Comparison of ENCODE assay signal across 13 cellular contexts in the genomic region with DNA sequence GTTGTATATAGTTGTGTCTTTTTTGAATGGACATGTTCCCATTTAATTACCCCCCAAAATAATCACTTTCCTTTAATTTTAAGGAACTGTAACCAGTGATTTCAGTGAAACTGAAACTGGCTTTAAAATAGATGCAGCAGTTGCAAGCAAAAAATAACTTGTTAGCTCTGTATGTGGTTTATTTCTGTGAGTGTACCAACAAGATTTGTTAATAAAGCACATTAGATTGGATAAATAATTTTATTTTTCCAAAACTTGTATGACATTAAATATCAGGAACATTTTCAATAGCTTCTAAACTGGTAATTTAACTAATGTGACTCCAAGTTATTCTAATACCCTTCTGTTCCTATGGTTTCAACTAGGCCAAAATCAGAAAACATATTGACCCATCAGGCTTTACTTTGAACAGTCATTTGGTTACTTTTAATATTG.
A peak's percentile ranks its signal among the peaks of the same experiment; 100 is the strongest.
DNase-seq lines count a peak whose midpoint lies in the region; ATAC-seq and TF ChIP-seq lines count a peak whose summit lies in the region.
"Had no signal": no experiment of that assay in that cellular context is flagged by ENCODE, and none has a peak within 500 bp of the region (broad histone marks: within the 10 kb centered on the region; RNA-seq: fewer than 3 reads in every experiment).

No MANE protein-coding gene starts in this region.

- no peaks in the 10 kb centered on the region for H3K79me2 ChIP-seq in mammary epithelial cell (ENCODE audit: insufficient read depth, low read length)

- no peaks in the 10 kb centered on the region for H3K27me3 Mint-ChIP-seq in activated naive CD4-positive, alpha-beta T cell treated with anti-CD3 and anti-CD28 coated beads for 36 hours (ENCODE audit: low read depth)
- H3K27me3 Mint-ChIP-seq: type B pancreatic cell had no signal

- H3K36me3 ChIP-seq in mammary epithelial cell (ENCODE audit: insufficient read depth, low read length) (no peaks in the 10 kb centered on the region), BE2C (no peaks in the 10 kb centered on the region), esophagus squamous epithelium (no peaks in the 10 kb centered on the region)
- H3K36me3 ChIP-seq: right atrium auricular region, WERI-Rb-1 had no signal

- H3K4me1 Mint-ChIP-seq in activated naive CD4-positive, alpha-beta T cell treated with anti-CD3 and anti-CD28 coated beads for 36 hours (ENCODE audit: low read depth): peaks cover 32% of the 10 kb centered on the region

- peak; percentile 53 for ATAC-seq in GM18517 (IDR thresholded peaks at IDR 0.05; ENCODE audit: unreplicated experiment)
- peak; percentile 48 for ATAC-seq in GM21717 (IDR thresholded peaks at IDR 0.05; ENCODE audit: unreplicated experiment)
- peak; percentile 47 for ATAC-seq in HG03439 (IDR thresholded peaks at IDR 0.05; ENCODE audit: unreplicated experiment)
- ATAC-seq: CD8-positive, alpha-beta T cell had no signal

- DNase-seq in mammary epithelial cell: no peak
- DNase-seq in BE2C: no peak
- DNase-seq in activated naive CD4-positive, alpha-beta T cell treated with anti-CD3 and anti-CD28 coated beads for 36 hours: no peak
- no peak for DNase-seq in esophagus squamous epithelium (lab: John Stamatoyannopoulos, UW)
- DNase-seq in KBM-7: no peak
- DNase-seq: CD8-positive, alpha-beta T cell; WERI-Rb-1 had no signal

- peaks cover 48% of the 10 kb centered on the region for H3K4me1 ChIP-seq in mammary epithelial cell (ENCODE audit: insufficient read depth, low read length)
- H3K4me1 ChIP-seq in BE2C: peaks cover 3% of the 10 kb centered on the region; the same call in 1 of the 2 replicates
- H3K4me1 ChIP-seq in esophagus squamous epithelium: peaks cover 0 to 7% (median 0%) of the 10 kb centered on the region in 3 donors
- H3K4me1 ChIP-seq: right atrium auricular region had no signal

- H3K9me3 ChIP-seq in mammary epithelial cell (replicated peaks; ENCODE audit: insufficient read depth, low read length) (no peaks in the 10 kb centered on the region), BE2C (no peaks in the 10 kb centered on the region), esophagus squamous epithelium (no peaks in the 10 kb centered on the region)
- H3K9me3 ChIP-seq: right atrium auricular region had no signal

- H3K9ac ChIP-seq in mammary epithelial cell (ENCODE audit: insufficient read depth, low read length): no peak overlapping the region

- H3K9me3 Mint-ChIP-seq in activated naive CD4-positive, alpha-beta T cell treated with anti-CD3 and anti-CD28 coated beads for 36 hours: no peaks in the 10 kb centered on the region
- H3K9me3 Mint-ChIP-seq: CD8-positive, alpha-beta T cell; type B pancreatic cell had no signal

- CTCF ChIA-PET in mammary epithelial cell (lab: Charles Lee; ENCODE audit: low non-redundant PET): no interaction called here
- CTCF ChIA-PET in activated naive CD4-positive, alpha-beta T cell treated with anti-CD3 and anti-CD28 coated beads for 36 hours (lab: Charles Lee): interaction anchor here (0.6 kb wide), 1 partner anchor 15 kb away, joined by 3 read pairs; no protein-coding TSS in a partner anchor

- TF ChIP-seq POLR2A in esophagus squamous epithelium (IDR thresholded peaks at IDR 0.05): no peak

- H3K4me3 ChIP-seq in mammary epithelial cell (replicated peaks in 1 of 3; ENCODE audit: insufficient read depth in 1 of 3, low read depth in 2 of 3, low read length in 3 of 3) (no peak overlapping the region), BE2C (ENCODE audit: low read depth, low read length) (no peak overlapping the region), esophagus squamous epithelium (no peak overlapping the region)
- H3K4me3 ChIP-seq: right atrium auricular region had no signal

- BruUV-seq in mammary epithelial cell (replicated peaks; lab: Mats Ljungman, UMichigan): TSS peak; percentile 55

- in situ Hi-C loops in mammary epithelial cell (cut with MboI; ENCODE audit: low sequenced_read_pairs in 2 of 2): no loop called here
- in situ Hi-C loops in KBM-7 (cut with MboI; ENCODE audit: low pct_unique_long_range_greater_than_20kb, low sequenced_read_pairs): no loop called here

- H3K4me2 ChIP-seq in mammary epithelial cell (ENCODE audit: insufficient read depth, low read depth, low read length): peak overlapping the region; percentile 28

- no peaks in the 10 kb centered on the region for H4K20me1 ChIP-seq in mammary epithelial cell (ENCODE audit: insufficient read depth, low read length)

- no peak for TF ChIP-seq CTCF in mammary epithelial cell (conservative IDR thresholded peaks at IDR 0.05 in 1 of 2, IDR thresholded peaks at IDR 0.05 in 1 of 2; ENCODE audit: extremely low read depth in 1 of 2, insufficient read depth in 1 of 2, low read depth in 1 of 2, low read length in 2 of 2)
- TF ChIP-seq CTCF in BE2C (IDR thresholded peaks at IDR 0.05; ENCODE audit: low read depth, low read length): no peak
- no peak for TF ChIP-seq CTCF in esophagus squamous epithelium (IDR thresholded peaks at IDR 0.05)

- H2AFZ ChIP-seq in mammary epithelial cell (ENCODE audit: low read depth, low read length): no peak overlapping the region

- dilution Hi-C loops in mammary epithelial cell (cut with HindIII; ENCODE audit: low sequenced_read_pairs): no loop called here

- no peak overlapping the region for H3K27ac Mint-ChIP-seq in activated naive CD4-positive, alpha-beta T cell treated with anti-CD3 and anti-CD28 coated beads for 36 hours
- H3K27ac Mint-ChIP-seq: activated T-cell treated with anti-CD3 and anti-CD28 coated beads, Interleukin-2, amount 50 U/mL, for 72 hours; CD8-positive, alpha-beta T cell; type B pancreatic cell had no signal

- H3K27ac ChIP-seq in mammary epithelial cell (ENCODE audit: insufficient read depth, low read depth, low read length) (peak overlapping the region; percentile 52), esophagus squamous epithelium (no peak overlapping the region)
- H3K27ac ChIP-seq: right atrium auricular region, WERI-Rb-1 had no signal

- H3K4me3 Mint-ChIP-seq in activated naive CD4-positive, alpha-beta T cell treated with anti-CD3 and anti-CD28 coated beads for 36 hours: no peak overlapping the region
- H3K4me3 Mint-ChIP-seq: activated T-cell treated with anti-CD3 and anti-CD28 coated beads, Interleukin-2, amount 50 U/mL, for 72 hours; CD8-positive, alpha-beta T cell; type B pancreatic cell had no signal

- intact Hi-C loops in mammary epithelial cell (cut with micrococcal nuclease): loop anchor here (5.0 kb wide), 1 partner anchor 182 kb away; the partner anchor contains the start of gene CACYBP
- intact Hi-C loops in activated naive CD4-positive, alpha-beta T cell treated with anti-CD3 and anti-CD28 coated beads for 36 hours (cut with micrococcal nuclease): loop anchor here (1.0 kb wide), 2 partner anchors 16 to 153 kb away; no protein-coding TSS in a partner anchor
- intact Hi-C loops in esophagus squamous epithelium (cut with DNase I): no loop called here

- peaks cover 4% of the 10 kb centered on the region for H3K36me3 Mint-ChIP-seq in activated naive CD4-positive, alpha-beta T cell treated with anti-CD3 and anti-CD28 coated beads for 36 hours (ENCODE audit: low read depth)
- H3K36me3 Mint-ChIP-seq: type B pancreatic cell had no signal

- H3K27me3 ChIP-seq in mammary epithelial cell (ENCODE audit: insufficient read depth, low read length) (no peaks in the 10 kb centered on the region), BE2C (no peaks in the 10 kb centered on the region), esophagus squamous epithelium (no peaks in the 10 kb centered on the region)
- H3K27me3 ChIP-seq: right atrium auricular region had no signal
